Comparison of ENCODE assay signal across 8 cellular contexts in the genomic region with DNA sequence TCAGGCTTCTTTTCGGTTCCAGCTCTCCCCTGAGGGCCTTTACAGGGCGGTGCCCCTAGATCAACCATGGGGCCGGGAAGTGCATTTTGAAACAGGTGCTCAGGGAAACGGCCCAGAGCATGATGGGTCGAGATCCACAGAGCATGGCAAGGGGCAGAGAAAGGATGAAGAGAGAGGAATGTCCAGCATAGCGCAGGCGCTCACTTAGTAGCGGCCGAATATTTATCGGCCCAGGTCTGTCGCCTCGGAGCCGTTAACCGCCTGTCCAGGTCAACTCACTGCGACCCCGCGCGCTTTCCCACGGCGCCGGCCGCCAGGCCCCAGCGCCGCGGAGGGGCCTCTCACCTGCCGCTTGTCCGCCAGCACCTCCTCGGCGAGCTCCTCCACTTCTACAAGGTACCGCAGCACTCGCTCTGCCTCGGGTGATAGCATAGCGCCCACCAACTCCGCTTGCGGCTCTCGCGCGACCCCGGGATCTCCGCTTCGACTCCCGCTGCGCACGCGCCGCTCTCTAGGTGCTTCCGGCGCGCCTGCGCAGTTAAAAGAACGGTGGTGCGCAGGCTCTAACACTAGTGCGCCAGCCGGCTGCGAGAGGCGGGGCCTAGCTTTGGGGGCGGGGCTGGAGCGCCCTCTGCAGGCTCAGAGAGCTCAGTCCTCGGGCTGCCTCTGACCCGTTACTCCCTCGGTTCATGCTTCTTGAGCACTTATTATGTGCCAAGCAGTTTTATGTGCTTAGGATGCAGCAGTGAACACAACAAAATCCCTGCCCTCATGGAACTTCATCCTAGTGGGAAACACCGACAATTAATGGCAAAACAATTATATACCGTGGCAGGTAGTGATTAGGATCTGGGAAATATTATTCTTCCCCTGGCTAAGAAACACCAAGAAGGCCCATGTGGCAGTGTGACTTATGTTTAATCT. TPM values are rescaled to one million over a fixed set of nuclear protein-coding genes. Genes with fewer than 3 reads are reported as not detected.
A peak's percentile ranks its signal among the peaks of the same experiment; 100 is the strongest.
DNase-seq lines count a peak whose midpoint lies in the region; ATAC-seq and TF ChIP-seq lines count a peak whose summit lies in the region.

A gene (minus strand): TSS at position 517 of the 924 bp plus-strand sequence. CDS start 85 bp downstream, at position 432.

- H3K4me3 Mint-ChIP-seq in glutamatergic neuron (ENCODE audit: unreplicated experiment) = peak within 1 kb of the TSS; percentile 96

- H3K4me1 ChIP-seq in SK-N-SH (ENCODE audit: control insufficient read depth in 1 of 2, insufficient read depth in 2 of 2, low read depth in 1 of 2, low read length in 1 of 2) (peaks cover 7 to 12% of the 10 kb centered on the region in 2 experiments; a peak in 3 of 4 replicates), osteoblast (ENCODE audit: insufficient read depth, low read length) (peaks cover 9% of the 10 kb centered on the region), thymus (ENCODE audit: control insufficient read depth, insufficient read depth, low read length) (peaks cover 9% of the 10 kb centered on the region)

- no peak for TF ChIP-seq EP300 in SK-N-SH (IDR thresholded peaks at IDR 0.05; ENCODE audit: borderline replicate concordance in 1 of 2, low read depth in 1 of 2, low read length in 1 of 2)

- peak within 1 kb of the TSS; percentile 96 for H3K9ac ChIP-seq in SK-N-SH

- H3K9me3 Mint-ChIP-seq in glutamatergic neuron (ENCODE audit: unreplicated experiment) = peaks cover 25% of the 10 kb centered on the region

- DNase-seq in GM12865 (ENCODE audit: low read depth) (peak; percentile 98), NCI-H1092 (lab: John Stamatoyannopoulos, UW) (peak; percentile 94), SK-N-SH (peak; percentile 98), glutamatergic neuron (peak; percentile 100), osteoblast (ENCODE audit: insufficient read length, low spot score, missing footprints) (peak; percentile 98)
- DNase-seq in activated naive CD4-positive, alpha-beta T cell treated with anti-CD3 and anti-CD28 coated beads, Interleukin-2, amount 50 U/mL, for 16 hours = peak; percentile 98

- H3K9me2 ChIP-seq in SK-N-SH = no peaks in the 10 kb centered on the region

- H3K4me2 ChIP-seq in SK-N-SH (peak within 1 kb of the TSS; percentile 95), osteoblast (ENCODE audit: insufficient read depth, low read length) (peak within 1 kb of the TSS; percentile 93)

- H3K79me2 ChIP-seq in SK-N-SH (ENCODE audit: insufficient read depth) (peaks cover 40% of the 10 kb centered on the region), osteoblast (ENCODE audit: insufficient read depth, low read length) (peaks cover 30% of the 10 kb centered on the region)

- peak within 1 kb of the TSS; percentile 97 for H3K27ac Mint-ChIP-seq in glutamatergic neuron (ENCODE audit: unreplicated experiment)

- H3K27me3 Mint-ChIP-seq in glutamatergic neuron (ENCODE audit: unreplicated experiment) = peaks cover 26% of the 10 kb centered on the region

- peak within 1 kb of the TSS; percentile 40 to 75; a peak in 3 of 4 replicates for H3K27ac ChIP-seq in SK-N-SH (ENCODE audit: low read depth in 2 of 2, low read length in 1 of 2)
- H3K27ac ChIP-seq in osteoblast (ENCODE audit: low read depth, low read length) = peak within 1 kb of the TSS; percentile 91
- H3K27ac ChIP-seq in thymus (ENCODE audit: low read depth) = peak within 1 kb of the TSS; percentile 64

- under 1% methylated on average over 24 of the region's 63 CpGs for WGBS in SK-N-SH (ENCODE audit: low lambda C conversion rate)
- under 1% methylated on average over 63 of the region's 63 CpGs for WGBS in thymus

- H3F3A ChIP-seq in SK-N-SH (replicated peaks; ENCODE audit: insufficient read depth) = no peaks in the 10 kb centered on the region

- POLR2A ChIA-PET in SK-N-SH (lab: Yijun Ruan, JAX) = interaction anchor here (0.7 to 1.8 kb wide), 4 partner anchors 12 to 102 kb away, joined by 4 to 7 read pairs (median 6); no protein-coding TSS in a partner anchor

- TF ChIP-seq CTCF in GM12865 (IDR thresholded peaks at IDR 0.05; ENCODE audit: insufficient read depth, low read depth, low read length, missing control alignments) (peak; percentile 98), SK-N-SH (IDR thresholded peaks at IDR 0.05) (peak; percentile 90), glutamatergic neuron (IDR thresholded peaks at IDR 0.05; ENCODE audit: partially characterized antibody, unreplicated experiment) (peak; percentile 95), osteoblast (IDR thresholded peaks at IDR 0.05; ENCODE audit: extremely low read depth, low read depth, low read length) (peak; percentile 97)

- peaks cover 10% of the 10 kb centered on the region; the same call in 1 of the 2 replicates for H4K20me1 ChIP-seq in SK-N-SH (ENCODE audit: insufficient read depth)
- H4K20me1 ChIP-seq in osteoblast (ENCODE audit: insufficient read depth, low read length) = peaks cover 13% of the 10 kb centered on the region

- H3K4me3 ChIP-seq in GM12865 (ENCODE audit: low read depth, low read length) (peak within 1 kb of the TSS; percentile 94), SK-N-SH (ENCODE audit: low read depth in 2 of 2, low read length in 1 of 2) (peak within 1 kb of the TSS; percentile 88 to 91), osteoblast (ENCODE audit: insufficient read depth, low read length) (peak within 1 kb of the TSS; percentile 99), thymus (ENCODE audit: low read length) (peak within 1 kb of the TSS; percentile 85)

- H3K36me3 Mint-ChIP-seq in glutamatergic neuron (ENCODE audit: unreplicated experiment) = peaks cover 11% of the 10 kb centered on the region

- H3K4me1 Mint-ChIP-seq in glutamatergic neuron (ENCODE audit: low read depth, unreplicated experiment) = peaks cover 41% of the 10 kb centered on the region

- peak; percentile 89 for ATAC-seq in HG02623 (IDR thresholded peaks at IDR 0.05; ENCODE audit: unreplicated experiment)

- TF ChIP-seq RAD21 in SK-N-SH (IDR thresholded peaks at IDR 0.05; ENCODE audit: low read length) = peak; percentile 91

- CTCF ChIA-PET in SK-N-SH (lab: Yijun Ruan, JAX) = interaction anchor here (0.6 to 5.7 kb wide), 43 partner anchors 9 to 389 kb away, joined by 3 to 158 read pairs (median 4); a partner anchor contains a TSS

- H3K36me3 ChIP-seq in SK-N-SH (replicated peaks in 1 of 2; ENCODE audit: control insufficient read depth in 1 of 2, insufficient read depth in 2 of 2, low read length in 1 of 2) (peaks cover 12 to 22% of the 10 kb centered on the region in 2 experiments), osteoblast (ENCODE audit: insufficient read depth, low read length) (peaks cover 23% of the 10 kb centered on the region), thymus (ENCODE audit: control insufficient read depth, insufficient read depth) (peaks cover 24% of the 10 kb centered on the region)

- H2AFZ ChIP-seq in SK-N-SH (ENCODE audit: low read depth) = peak within 1 kb of the TSS; percentile 81
- H2AFZ ChIP-seq in osteoblast (ENCODE audit: low read length) = peak within 1 kb of the TSS; percentile 92

- no peaks in the 10 kb centered on the region for H3K27me3 ChIP-seq in SK-N-SH (ENCODE audit: insufficient read depth)
- no peaks in the 10 kb centered on the region for H3K27me3 ChIP-seq in osteoblast (ENCODE audit: insufficient read depth, low read length)
- no peaks in the 10 kb centered on the region for H3K27me3 ChIP-seq in thymus (ENCODE audit: control insufficient read depth, insufficient read depth)

- H3K9me3 ChIP-seq in SK-N-SH = no peaks in the 10 kb centered on the region
- no peaks in the 10 kb centered on the region for H3K9me3 ChIP-seq in osteoblast (ENCODE audit: low read depth, low read length)
- peaks cover 3% of the 10 kb centered on the region for H3K9me3 ChIP-seq in thymus (ENCODE audit: control insufficient read depth)

TF ChIP-seq in SK-N-SH, 30 proteins besides CTCF, POLR2A, EP300 and RAD21:
- TF ChIP-seq GABPA (IDR thresholded peaks at IDR 0.05; ENCODE audit: low read depth) (peak; percentile 45), FOXM1 (IDR thresholded peaks at IDR 0.05; ENCODE audit: low read depth) (no peak), SIN3A (IDR thresholded peaks at IDR 0.05; ENCODE audit: borderline replicate concordance, low read depth, low read length) (peak; percentile 54; the same call in 1 of the 2 replicates), MEF2A (IDR thresholded peaks at IDR 0.05; ENCODE audit: borderline replicate concordance, low read depth) (no peak), ELF1 (IDR thresholded peaks at IDR 0.05) (peak; percentile 68), NFIC (IDR thresholded peaks at IDR 0.05; ENCODE audit: borderline replicate concordance) (no peak), CHD2 (IDR thresholded peaks at IDR 0.05; ENCODE audit: low read length, partially characterized antibody) (peak; percentile 99), TCF12 (IDR thresholded peaks at IDR 0.05) (no peak), NRF1 (IDR thresholded peaks at IDR 0.05; ENCODE audit: low read depth, low read length) (peak; percentile 99), MXI1 (IDR thresholded peaks at IDR 0.05; ENCODE audit: low read depth, low read length) (no peak; the same call in 1 of the 2 replicates), TAF1 (IDR thresholded peaks at IDR 0.05; ENCODE audit: borderline replicate concordance, low read depth, low read length) (peak; percentile 62), POLR2AphosphoS5 (IDR thresholded peaks at IDR 0.05; ENCODE audit: low read depth, low read length) (peak; percentile 83), SMC3 (IDR thresholded peaks at IDR 0.05; ENCODE audit: low read depth, low read length) (peak; percentile 96), RCOR1 (IDR thresholded peaks at IDR 0.05; ENCODE audit: low read length) (0 out of 2 replicates have a peak, but pooled peaks have one; percentile 69)
- TF ChIP-seq, protein P1, sequence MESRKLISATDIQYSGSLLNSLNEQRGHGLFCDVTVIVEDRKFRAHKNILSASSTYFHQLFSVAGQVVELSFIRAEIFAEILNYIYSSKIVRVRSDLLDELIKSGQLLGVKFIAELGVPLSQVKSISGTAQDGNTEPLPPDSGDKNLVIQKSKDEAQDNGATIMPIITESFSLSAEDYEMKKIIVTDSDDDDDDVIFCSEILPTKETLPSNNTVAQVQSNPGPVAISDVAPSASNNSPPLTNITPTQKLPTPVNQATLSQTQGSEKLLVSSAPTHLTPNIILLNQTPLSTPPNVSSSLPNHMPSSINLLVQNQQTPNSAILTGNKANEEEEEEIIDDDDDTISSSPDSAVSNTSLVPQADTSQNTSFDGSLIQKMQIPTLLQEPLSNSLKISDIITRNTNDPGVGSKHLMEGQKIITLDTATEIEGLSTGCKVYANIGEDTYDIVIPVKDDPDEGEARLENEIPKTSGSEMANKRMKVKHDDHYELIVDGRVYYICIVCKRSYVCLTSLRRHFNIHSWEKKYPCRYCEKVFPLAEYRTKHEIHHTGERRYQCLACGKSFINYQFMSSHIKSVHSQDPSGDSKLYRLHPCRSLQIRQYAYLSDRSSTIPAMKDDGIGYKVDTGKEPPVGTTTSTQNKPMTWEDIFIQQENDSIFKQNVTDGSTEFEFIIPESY (IDR thresholded peaks at IDR 0.05; ENCODE audit: borderline replicate concordance, low read depth) = peak; percentile 95

RNA-seq across cellular contexts. Expression of the gene that starts here (rescaled TPM):
- polyA plus RNA-seq in SK-N-SH (2012; rRNA removed) (18.9 and 19.7 TPM in 2 replicates), thymus (16.4 TPM)
- polyA plus RNA-seq in SK-N-SH (2012; cell fraction: cytosol; rRNA removed) = 19.6 and 20.8 TPM in 2 replicates
- polyA plus RNA-seq in SK-N-SH (2012; cell fraction: nucleus; rRNA removed) = 10.8 and 13.0 TPM in 2 replicates
- total RNA-seq in glutamatergic neuron (ENCODE audit: unreplicated experiment) (69.5 TPM), osteoblast (2.2 and 2.7 TPM in 2 replicates)

Comparison
In these comparisons a context has a peak if more than half of its experiments do, and no peak if none do; other contexts are left out.
1. Peak in every context shown above with its lines: DNase-seq, ATAC-seq, H3K4me3 ChIP-seq and H3K27ac ChIP-seq.
2. RNA of the gene that starts here (total RNA-seq): 69.5 TPM in glutamatergic neuron (single experiment); 2.2 to 2.7 TPM in osteoblast; every median in the first group is over 10 times any median in the second.